1 cellular context compared by ENCODE assay signal in genomic region chr15:77034620-77035467, GRCh38.
TF ChIP-seq lines count a peak whose summit lies in the region.

No MANE protein-coding gene starts in this region.

TF ChIP-seq in WTC11, 78 proteins besides CTCF, POLR2A, EP300 and RAD21 (continued from another document):
- no peak for TF ChIP-seq ATF6 (CRISPR knock-in tag; IDR thresholded peaks at IDR 0.05)
